In the genomic region with DNA sequence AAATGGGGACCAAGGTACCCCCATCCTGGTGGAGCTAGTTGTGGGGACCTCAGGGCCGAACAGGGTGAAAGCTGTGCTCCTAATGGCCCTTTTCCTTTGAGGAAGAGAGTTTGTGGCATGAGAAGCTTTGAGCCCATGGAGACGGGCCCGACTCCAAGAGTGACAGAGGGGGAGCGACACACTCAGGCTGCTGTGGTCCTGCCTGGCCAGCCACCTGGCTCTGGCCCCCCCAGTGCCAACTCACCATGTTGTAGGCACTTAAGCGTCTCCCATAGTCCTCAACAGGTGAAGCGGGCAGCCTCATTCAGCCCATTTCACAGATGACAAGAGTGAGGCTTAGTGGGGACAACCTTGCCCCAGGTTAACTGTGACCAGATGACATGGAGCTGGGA, we compare ENCODE assay signal across 14 cellular contexts. TPM values are rescaled to one million over a fixed set of nuclear protein-coding genes. Genes with fewer than 3 reads are reported as not detected.
DNase-seq lines count a peak whose midpoint lies in the region; ATAC-seq and TF ChIP-seq lines count a peak whose summit lies in the region.
"Had no signal": no experiment of that assay in that cellular context is flagged by ENCODE, and none has a peak within 500 bp of the region (broad histone marks: within the 10 kb centered on the region; RNA-seq: fewer than 3 reads in every experiment).

No MANE protein-coding gene starts in this region.

- no peak for DNase-seq in stimulated activated naive CD8-positive, alpha-beta T cell treated with anti-CD3 and anti-CD28 coated beads, Interleukin-15, Interleukin-2, amounts not matched to agents 100 U/mL and 50 U/mL, for 24 hours
- DNase-seq in activated CD8-positive, alpha-beta T cell treated with anti-CD3 and anti-CD28 coated beads, Interleukin-2, amount 10 ng/mL, durations not matched to agents 7 days and 5 days: no peak
- DNase-seq in effector memory CD8-positive, alpha-beta T cell: no peak
- DNase-seq in upper lobe of right lung: no peak
- DNase-seq in posterior vena cava (ENCODE audit: low spot score): no peak
- no peak for DNase-seq in GM03348 (ENCODE audit: low spot score)
- no peak for DNase-seq in hepatocyte (ENCODE audit: low spot score)
- DNase-seq: adrenal gland, cortex of kidney, DMS79, NCI-H2227 treated with DMSO at 0.1 percent for 48 hours, occipital lobe had no signal

- H3K4me1 ChIP-seq in upper lobe of right lung (peaks cover 17% of the 10 kb centered on the region), hepatocyte (ENCODE audit: insufficient read depth) (no peaks in the 10 kb centered on the region)
- H3K4me1 ChIP-seq: HAP-1 had no signal

- H3K27ac Mint-ChIP-seq in stimulated activated naive CD8-positive, alpha-beta T cell treated with anti-CD3 and anti-CD28 coated beads, Interleukin-15, Interleukin-2, amounts not matched to agents 100 ng/mL and 50 ng/mL, for 24 hours: peak overlapping the region; percentile 100
- peak overlapping the region; percentile 94 for H3K27ac Mint-ChIP-seq in activated CD8-positive, alpha-beta T cell treated with anti-CD3 and anti-CD28 coated beads, Interleukin-2, amount 10 ng/mL, durations not matched to agents 7 days and 5 days
- H3K27ac Mint-ChIP-seq in effector memory CD8-positive, alpha-beta T cell: peak overlapping the region; percentile 99

- no peaks in the 10 kb centered on the region for H3K9me3 Mint-ChIP-seq in stimulated activated naive CD8-positive, alpha-beta T cell treated with anti-CD3 and anti-CD28 coated beads, Interleukin-15, Interleukin-2, amounts not matched to agents 100 ng/mL and 50 ng/mL, for 24 hours
- no peaks in the 10 kb centered on the region for H3K9me3 Mint-ChIP-seq in activated CD8-positive, alpha-beta T cell treated with anti-CD3 and anti-CD28 coated beads, Interleukin-2, amount 10 ng/mL, durations not matched to agents 7 days and 5 days (ENCODE audit: insufficient read depth)
- no peaks in the 10 kb centered on the region for H3K9me3 Mint-ChIP-seq in effector memory CD8-positive, alpha-beta T cell

- H3K27me3 ChIP-seq in upper lobe of right lung (no peaks in the 10 kb centered on the region), hepatocyte (no peaks in the 10 kb centered on the region)

- intact Hi-C loops in upper lobe of right lung (cut with DNase I) (no loop called here), posterior vena cava (cut with DNase I) (no loop called here)

- POLR2A ChIA-PET in activated CD8-positive, alpha-beta T cell treated with anti-CD3 and anti-CD28 coated beads, Interleukin-2, amount 10 ng/mL, durations not matched to agents 7 days and 5 days (lab: Charles Lee): interaction anchor here (0.7 to 8.1 kb wide), 18 partner anchors 16 to 806 kb away, joined by 3 to 100 read pairs (median 4); partner anchors contain the start of gene KDM8

- peak overlapping the region; percentile 31 for H3K4me3 ChIP-seq in upper lobe of right lung
- no peak overlapping the region for H3K4me3 ChIP-seq in hepatocyte
- H3K4me3 ChIP-seq: adrenal gland, HAP-1 had no signal

- H3K27me3 Mint-ChIP-seq in stimulated activated naive CD8-positive, alpha-beta T cell treated with anti-CD3 and anti-CD28 coated beads, Interleukin-15, Interleukin-2, amounts not matched to agents 100 ng/mL and 50 ng/mL, for 24 hours: no peaks in the 10 kb centered on the region
- no peaks in the 10 kb centered on the region for H3K27me3 Mint-ChIP-seq in activated CD8-positive, alpha-beta T cell treated with anti-CD3 and anti-CD28 coated beads, Interleukin-2, amount 10 ng/mL, durations not matched to agents 7 days and 5 days (ENCODE audit: low read depth)
- no peaks in the 10 kb centered on the region for H3K27me3 Mint-ChIP-seq in effector memory CD8-positive, alpha-beta T cell

- H3K4me1 Mint-ChIP-seq in stimulated activated naive CD8-positive, alpha-beta T cell treated with anti-CD3 and anti-CD28 coated beads, Interleukin-15, Interleukin-2, amounts not matched to agents 100 ng/mL and 50 ng/mL, for 24 hours (ENCODE audit: low read depth): peaks cover 71% of the 10 kb centered on the region
- H3K4me1 Mint-ChIP-seq in activated CD8-positive, alpha-beta T cell treated with anti-CD3 and anti-CD28 coated beads, Interleukin-2, amount 10 ng/mL, durations not matched to agents 7 days and 5 days (ENCODE audit: low read depth): peaks cover 81% of the 10 kb centered on the region
- peaks cover 74 to 75% of the 10 kb centered on the region in 2 donors for H3K4me1 Mint-ChIP-seq in effector memory CD8-positive, alpha-beta T cell (ENCODE audit: low read depth in 2 of 2)

- no peak overlapping the region for H2AFZ ChIP-seq in hepatocyte

- CTCF ChIA-PET in activated CD8-positive, alpha-beta T cell treated with anti-CD3 and anti-CD28 coated beads, Interleukin-2, amount 10 ng/mL, durations not matched to agents 7 days and 5 days (lab: Charles Lee): interaction anchor here (1.0 to 9.0 kb wide), 9 partner anchors 18 to 169 kb away, joined by 3 to 84 read pairs (median 18); no protein-coding TSS in a partner anchor

- H3K79me2 ChIP-seq in hepatocyte: no peaks in the 10 kb centered on the region

- ATAC-seq in stimulated activated naive CD8-positive, alpha-beta T cell treated with anti-CD3 and anti-CD28 coated beads, Interleukin-15, Interleukin-2, amounts not matched to agents 100 U/mL and 50 U/mL, for 24 hours: no peak
- ATAC-seq in activated CD8-positive, alpha-beta T cell treated with anti-CD3 and anti-CD28 coated beads, Interleukin-2, amount 10 ng/mL, durations not matched to agents 7 days and 5 days: no peak
- no peak for ATAC-seq in effector memory CD8-positive, alpha-beta T cell (replicated peaks)
- no peak for ATAC-seq in upper lobe of right lung

- H3K36me3 Mint-ChIP-seq in stimulated activated naive CD8-positive, alpha-beta T cell treated with anti-CD3 and anti-CD28 coated beads, Interleukin-15, Interleukin-2, amounts not matched to agents 100 ng/mL and 50 ng/mL, for 24 hours (ENCODE audit: low read depth): peaks cover 62% of the 10 kb centered on the region
- H3K36me3 Mint-ChIP-seq in activated CD8-positive, alpha-beta T cell treated with anti-CD3 and anti-CD28 coated beads, Interleukin-2, amount 10 ng/mL, durations not matched to agents 7 days and 5 days (ENCODE audit: low read depth): peaks cover 30% of the 10 kb centered on the region
- peaks cover 68% of the 10 kb centered on the region for H3K36me3 Mint-ChIP-seq in effector memory CD8-positive, alpha-beta T cell (ENCODE audit: insufficient read depth)

- no peak for TF ChIP-seq CTCF in upper lobe of right lung (IDR thresholded peaks at IDR 0.05)
- no peak for TF ChIP-seq CTCF in hepatocyte (IDR thresholded peaks at IDR 0.05; ENCODE audit: poor library complexity)

- H3K4me2 ChIP-seq in hepatocyte: no peak overlapping the region

- H4K20me1 ChIP-seq in hepatocyte (ENCODE audit: insufficient read depth, poor library complexity, severe bottlenecking): no peaks in the 10 kb centered on the region

- WGBS in hepatocyte (ENCODE audit: low lambda C conversion rate, missing lambda C conversion rate): 84% methylated on average over 6 of the region's 6 CpGs

- H3K27ac ChIP-seq in upper lobe of right lung (no peak overlapping the region), hepatocyte (no peak overlapping the region)
- H3K27ac ChIP-seq: adrenal gland had no signal

- H3K36me3 ChIP-seq in upper lobe of right lung (no peaks in the 10 kb centered on the region), hepatocyte (replicated peaks; ENCODE audit: insufficient read depth, low read depth) (no peaks in the 10 kb centered on the region)
- H3K36me3 ChIP-seq: adrenal gland, HAP-1 had no signal

- H3K4me3 Mint-ChIP-seq in stimulated activated naive CD8-positive, alpha-beta T cell treated with anti-CD3 and anti-CD28 coated beads, Interleukin-15, Interleukin-2, amounts not matched to agents 100 ng/mL and 50 ng/mL, for 24 hours: peak overlapping the region; percentile 100
- peak overlapping the region; percentile 97 for H3K4me3 Mint-ChIP-seq in activated CD8-positive, alpha-beta T cell treated with anti-CD3 and anti-CD28 coated beads, Interleukin-2, amount 10 ng/mL, durations not matched to agents 7 days and 5 days
- H3K4me3 Mint-ChIP-seq in effector memory CD8-positive, alpha-beta T cell: peak overlapping the region; percentile 95 to 97

- no peaks in the 10 kb centered on the region for H3K9me3 ChIP-seq in upper lobe of right lung
- no peaks in the 10 kb centered on the region for H3K9me3 ChIP-seq in hepatocyte (ENCODE audit: low read depth)
- H3K9me3 ChIP-seq: adrenal gland, HAP-1 had no signal

- no peaks in the 10 kb centered on the region for H3K9me2 ChIP-seq in hepatocyte (replicated peaks; ENCODE audit: insufficient read depth)

RNA-seq across cellular contexts. Expression of gene IL21R, which starts 1.6 kb away (rescaled TPM):
- 10 to 100 TPM; 23.5 to 24.2 TPM for total RNA-seq in activated CD8-positive, alpha-beta T cell treated with anti-CD3 and anti-CD28 coated beads, Interleukin-2, amount 10 ng/mL, durations not matched to agents 7 days and 5 days
- total RNA-seq in upper lobe of right lung (3.9 TPM), posterior vena cava (under 1 TPM; 0.24 to 0.56 TPM), hepatocyte (0.10 and 0.16 TPM in 2 replicates)
- polyA plus RNA-seq in hepatocyte: not detected in 2 replicates
- total RNA-seq: occipital lobe had no signal
